In genomic region chr15:69141286-69141701, GRCh38 we compare ENCODE assay signal across 16 cellular contexts. TPM values are rescaled to one million over a fixed set of nuclear protein-coding genes. Genes with fewer than 3 reads are reported as not detected.
DNase-seq lines count a peak whose midpoint lies in the region; ATAC-seq and TF ChIP-seq lines count a peak whose summit lies in the region.
"Had no signal": no experiment of that assay in that cellular context is flagged by ENCODE, and none has a peak within 500 bp of the region (broad histone marks: within the 10 kb centered on the region; RNA-seq: fewer than 3 reads in every experiment).

No MANE protein-coding gene starts in this region.

- H3K27me3 Mint-ChIP-seq in MCF 10A (ENCODE audit: insufficient read depth, unreplicated experiment) = peaks cover 39% of the 10 kb centered on the region

- no peaks in the 10 kb centered on the region for H3K9me3 Mint-ChIP-seq in MCF 10A (ENCODE audit: unreplicated experiment)
- H3K9me3 Mint-ChIP-seq: activated naive CD4-positive, alpha-beta T cell treated with anti-CD3 and anti-CD28 coated beads, Interleukin-2, amount 50 U/mL, for 24 hours had no signal

- 93% methylated on average over 3 of the region's 3 CpGs for WGBS in mammary epithelial cell (ENCODE audit: low coverage, missing lambda C conversion rate)

- H3K4me2 ChIP-seq in mammary epithelial cell (ENCODE audit: insufficient read depth, low read depth, low read length) = no peak overlapping the region

- H3K9ac ChIP-seq in mammary epithelial cell (ENCODE audit: insufficient read depth, low read length) = no peak overlapping the region

- peak; percentile 30 for DNase-seq in MCF 10A (ENCODE audit: unreplicated experiment)
- DNase-seq in mammary epithelial cell = no peak
- DNase-seq in RWPE2 (ENCODE audit: low spot score) = no peak
- peak; percentile 18 for DNase-seq in iPS-NIHi7 (ENCODE audit: extremely low spot score)
- no peak for DNase-seq in stimulated activated CD4-positive, alpha-beta T cell treated with anti-CD3 and anti-CD28 coated beads, Interleukin-4, amount 100 ng/mL, for 4 hours
- DNase-seq in AG20443 (ENCODE audit: low spot score) = no peak
- DNase-seq in superior temporal gyrus (ENCODE audit: extremely low spot score) = no peak
- DNase-seq in H7 = no peak
- DNase-seq: activated CD8-positive, alpha-beta T cell treated with anti-CD3 and anti-CD28 coated beads, Interleukin-2, amount 10 ng/mL, durations not matched to agents 7 days and 5 days; mesendoderm; NCI-H2227 treated with DMSO at 0.1 percent for 48 hours; occipital lobe; stimulated activated CD4-positive, alpha-beta T cell treated with anti-CD3 and anti-CD28 coated beads, Interleukin-15, amount 100 ng/mL, for 24 hours had no signal

- no peak overlapping the region for H3K4me3 Mint-ChIP-seq in MCF 10A (ENCODE audit: unreplicated experiment)
- H3K4me3 Mint-ChIP-seq: activated CD8-positive, alpha-beta T cell treated with anti-CD3 and anti-CD28 coated beads, Interleukin-2, amount 10 ng/mL, durations not matched to agents 7 days and 5 days; activated naive CD4-positive, alpha-beta T cell treated with anti-CD3 and anti-CD28 coated beads, Interleukin-2, amount 50 U/mL, for 24 hours had no signal

- no peaks in the 10 kb centered on the region for H3K79me2 ChIP-seq in mammary epithelial cell (ENCODE audit: insufficient read depth, low read length)

- no peak overlapping the region for H2AFZ ChIP-seq in mammary epithelial cell (ENCODE audit: low read depth, low read length)

- no peaks in the 10 kb centered on the region for H3K36me3 ChIP-seq in mammary epithelial cell (ENCODE audit: insufficient read depth, low read length)
- no peaks in the 10 kb centered on the region for H3K36me3 ChIP-seq in RWPE2 (ENCODE audit: low read depth)
- no peaks in the 10 kb centered on the region for H3K36me3 ChIP-seq in H7 (replicated peaks; ENCODE audit: control insufficient read depth, insufficient read depth, low read length)

- no peaks in the 10 kb centered on the region for H3K36me3 Mint-ChIP-seq in MCF 10A (ENCODE audit: insufficient read depth, unreplicated experiment)
- H3K36me3 Mint-ChIP-seq: activated naive CD4-positive, alpha-beta T cell treated with anti-CD3 and anti-CD28 coated beads, Interleukin-2, amount 50 U/mL, for 24 hours had no signal

- peaks cover 2% of the 10 kb centered on the region for H3K27me3 ChIP-seq in mammary epithelial cell (ENCODE audit: insufficient read depth, low read length)
- peaks cover 19% of the 10 kb centered on the region for H3K27me3 ChIP-seq in RWPE2 (ENCODE audit: insufficient read depth, poor library complexity, severe bottlenecking)
- H3K27me3 ChIP-seq in H7 (ENCODE audit: control insufficient read depth, insufficient read depth, low read length) = no peaks in the 10 kb centered on the region

- H3K9me3 ChIP-seq in mammary epithelial cell (replicated peaks; ENCODE audit: insufficient read depth, low read length) (no peaks in the 10 kb centered on the region), RWPE2 (ENCODE audit: severe bottlenecking) (no peaks in the 10 kb centered on the region)

- POLR2A ChIA-PET in MCF 10A (lab: Yijun Ruan, JAX) = interaction anchor here (0.9 to 1.5 kb wide), 4 partner anchors 13 to 55 kb away, joined by 3 to 4 read pairs (median 3); partner anchors contain the start of gene GLCE

- intact Hi-C loops in MCF 10A (cut with micrococcal nuclease) = no loop called here
- intact Hi-C loops in mammary epithelial cell (cut with micrococcal nuclease) = no loop called here

- no peaks in the 10 kb centered on the region for H4K20me1 ChIP-seq in mammary epithelial cell (ENCODE audit: insufficient read depth, low read length)

- H3K27ac ChIP-seq in mammary epithelial cell (ENCODE audit: insufficient read depth, low read depth, low read length) (no peak overlapping the region), RWPE2 (ENCODE audit: poor library complexity, severe bottlenecking) (no peak overlapping the region)
- H3K27ac ChIP-seq: epithelial cell of prostate had no signal

- CTCF ChIA-PET in MCF 10A (lab: Yijun Ruan, JAX) = interaction anchor here (0.6 kb wide), 1 partner anchor 270 kb away, joined by 3 read pairs; no protein-coding TSS in a partner anchor
- CTCF ChIA-PET in mammary epithelial cell (lab: Charles Lee; ENCODE audit: low non-redundant PET) = no interaction called here

- H3K27ac Mint-ChIP-seq in MCF 10A (ENCODE audit: low read depth, unreplicated experiment) = no peak overlapping the region
- H3K27ac Mint-ChIP-seq: activated CD8-positive, alpha-beta T cell treated with anti-CD3 and anti-CD28 coated beads, Interleukin-2, amount 10 ng/mL, durations not matched to agents 7 days and 5 days; activated naive CD4-positive, alpha-beta T cell treated with anti-CD3 and anti-CD28 coated beads, Interleukin-2, amount 50 U/mL, for 24 hours had no signal

- BruUV-seq in MCF 10A (replicated peaks; lab: Mats Ljungman, UMichigan) = no TSS peak
- BruUV-seq in mammary epithelial cell (replicated peaks; lab: Mats Ljungman, UMichigan) = no TSS peak

- peaks cover 11% of the 10 kb centered on the region for H3K4me1 Mint-ChIP-seq in MCF 10A (ENCODE audit: insufficient read depth, unreplicated experiment)
- H3K4me1 Mint-ChIP-seq: activated naive CD4-positive, alpha-beta T cell treated with anti-CD3 and anti-CD28 coated beads, Interleukin-2, amount 50 U/mL, for 24 hours had no signal

- peak; percentile 35; the same call in 1 of the 3 replicates for ATAC-seq in RWPE2 (ENCODE audit: low read depth)
- ATAC-seq: activated CD8-positive, alpha-beta T cell treated with anti-CD3 and anti-CD28 coated beads, Interleukin-2, amount 10 ng/mL, durations not matched to agents 7 days and 5 days; Right ventricle myocardium inferior had no signal

- no peaks in the 10 kb centered on the region for H3K4me1 ChIP-seq in mammary epithelial cell (ENCODE audit: insufficient read depth, low read length)
- H3K4me1 ChIP-seq in RWPE2 (ENCODE audit: insufficient read depth, poor library complexity, severe bottlenecking) = no peaks in the 10 kb centered on the region

- TF ChIP-seq CTCF in MCF 10A (IDR thresholded peaks at IDR 0.05; ENCODE audit: unreplicated experiment) (no peak), mammary epithelial cell (conservative IDR thresholded peaks at IDR 0.05 in 1 of 2, IDR thresholded peaks at IDR 0.05 in 1 of 2; ENCODE audit: extremely low read depth in 1 of 2, insufficient read depth in 1 of 2, low read depth in 1 of 2, low read length in 2 of 2) (no peak), RWPE2 (IDR thresholded peaks at IDR 0.05; ENCODE audit: poor library complexity, severe bottlenecking) (peak; percentile 32)

- H3K4me3 ChIP-seq in mammary epithelial cell (replicated peaks in 1 of 3; ENCODE audit: insufficient read depth in 1 of 3, low read depth in 2 of 3, low read length in 3 of 3) = no peak overlapping the region
- H3K4me3 ChIP-seq in RWPE2 (ENCODE audit: severe bottlenecking) = no peak overlapping the region
- no peak overlapping the region for H3K4me3 ChIP-seq in H7 (ENCODE audit: insufficient read depth, low read depth, low read length)

- dilution Hi-C loops in mammary epithelial cell (cut with HindIII; ENCODE audit: low sequenced_read_pairs) = loop anchor here (5.0 kb wide), 2 partner anchors 34 to 79 kb away; no protein-coding TSS in a partner anchor

- in situ Hi-C loops in mammary epithelial cell (cut with MboI; ENCODE audit: low sequenced_read_pairs in 2 of 2) = no loop called here

RNA-seq across cellular contexts. Expression of gene GLCE, which starts 19.1 kb away (rescaled TPM):
- 7.5 and 8.3 TPM in 2 replicates for total RNA-seq in MCF 10A (2022)
- total RNA-seq in mammary epithelial cell = 10 to 100 TPM in 1 of 2 donors, 1 to 10 TPM in 1; 10.0 to 18.7 TPM
- 12.8 TPM for polyA plus RNA-seq in mammary epithelial cell
- 7.9 TPM for polyA minus RNA-seq in mammary epithelial cell
- 7.0 and 7.9 TPM in 2 replicates for total RNA-seq in H7 (2014; rRNA removed; shearing (Covaris generic))

Comparison
In these comparisons a context has a peak if more than half of its experiments do, and no peak if none do; other contexts are left out.
1. DNase-seq: peak in MCF 10A (single experiment) and iPS-NIHi7 (single experiment); none in mammary epithelial cell (single experiment), RWPE2 (single experiment), stimulated activated CD4-positive, alpha-beta T cell treated with anti-CD3 and anti-CD28 coated beads, Interleukin-4, amount 100 ng/mL, for 4 hours (0 of 2), AG20443 (single experiment), superior temporal gyrus (single experiment) and H7 (single experiment).